ENCODE assay signal across 1 cellular context in the genomic region with DNA sequence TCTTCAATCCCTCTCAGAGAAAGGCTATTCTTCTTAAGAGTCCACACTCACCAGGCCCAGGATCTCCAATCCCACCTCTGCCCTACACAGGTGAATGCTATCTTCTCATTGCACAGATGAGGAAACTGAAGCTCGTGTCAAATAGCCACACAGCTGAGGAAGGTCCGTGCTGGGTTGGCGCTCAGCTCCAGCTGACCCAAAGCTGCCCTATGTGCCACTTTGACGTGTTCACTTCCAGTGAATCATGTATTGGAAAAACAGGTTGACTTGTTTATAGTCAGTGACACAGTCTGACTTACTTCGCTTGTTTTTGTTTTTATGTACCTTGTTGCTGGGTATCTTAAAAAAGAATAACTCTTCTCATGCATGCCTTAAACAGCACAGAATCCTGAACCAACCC.
TF ChIP-seq lines count a peak whose summit lies in the region.

No MANE protein-coding gene starts in this region.

TF ChIP-seq in IMR-90, 13 proteins besides CTCF, POLR2A, EP300 and RAD21 (continued from another document):
- TF ChIP-seq, protein P1, sequence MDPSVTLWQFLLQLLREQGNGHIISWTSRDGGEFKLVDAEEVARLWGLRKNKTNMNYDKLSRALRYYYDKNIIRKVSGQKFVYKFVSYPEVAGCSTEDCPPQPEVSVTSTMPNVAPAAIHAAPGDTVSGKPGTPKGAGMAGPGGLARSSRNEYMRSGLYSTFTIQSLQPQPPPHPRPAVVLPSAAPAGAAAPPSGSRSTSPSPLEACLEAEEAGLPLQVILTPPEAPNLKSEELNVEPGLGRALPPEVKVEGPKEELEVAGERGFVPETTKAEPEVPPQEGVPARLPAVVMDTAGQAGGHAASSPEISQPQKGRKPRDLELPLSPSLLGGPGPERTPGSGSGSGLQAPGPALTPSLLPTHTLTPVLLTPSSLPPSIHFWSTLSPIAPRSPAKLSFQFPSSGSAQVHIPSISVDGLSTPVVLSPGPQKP (IDR thresholded peaks at IDR 0.05; ENCODE audit: borderline replicate concordance, low read depth, low read length): no peak
TF ChIP-seq in IMR-90: peak in this region for 0.
